Comparison of ENCODE assay signal across 27 cellular contexts in the genomic region with DNA sequence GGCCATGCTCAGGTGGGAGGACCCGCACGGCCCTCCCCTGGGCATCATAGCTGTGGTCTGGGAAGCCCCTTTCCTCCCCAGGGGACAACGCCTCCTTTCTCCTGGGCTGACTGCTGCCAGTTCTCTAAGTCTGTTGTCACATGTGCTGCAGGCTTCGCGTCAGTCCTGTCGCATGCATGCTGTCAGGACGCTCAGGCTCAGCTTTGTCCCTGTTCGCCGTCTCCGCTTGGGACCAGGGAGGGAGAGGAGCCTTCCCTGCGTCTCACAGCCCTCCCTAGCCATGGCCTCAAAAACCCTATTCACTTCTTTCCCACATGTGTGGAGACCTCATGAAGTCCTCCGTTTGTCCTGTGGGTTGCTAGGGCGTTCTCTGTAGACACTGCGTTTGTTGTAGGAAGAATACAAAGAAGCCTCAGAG. TPM values are rescaled to one million over a fixed set of nuclear protein-coding genes. Genes with fewer than 3 reads are reported as not detected.
DNase-seq lines count a peak whose midpoint lies in the region; ATAC-seq and TF ChIP-seq lines count a peak whose summit lies in the region.
"Had no signal": no experiment of that assay in that cellular context is flagged by ENCODE, and none has a peak within 500 bp of the region (broad histone marks: within the 10 kb centered on the region; RNA-seq: fewer than 3 reads in every experiment).

No MANE protein-coding gene starts in this region.

- H4K20me1 ChIP-seq in BLaER1 = peaks cover 100% of the 10 kb centered on the region
- peaks cover 3% of the 10 kb centered on the region; the same call in 1 of the 2 replicates for H4K20me1 ChIP-seq in GM23338 (replicated peaks; ENCODE audit: insufficient read depth)
- peaks cover 49% of the 10 kb centered on the region for H4K20me1 ChIP-seq in osteoblast (ENCODE audit: insufficient read depth, low read length)

- H3K4me1 ChIP-seq in BLaER1 (peaks cover 99% of the 10 kb centered on the region), GM23338 (ENCODE audit: insufficient read depth) (peaks cover 44% of the 10 kb centered on the region), osteoblast (ENCODE audit: insufficient read depth, low read length) (no peaks in the 10 kb centered on the region), lower lobe of right lung (peaks cover 51% of the 10 kb centered on the region)

- CTCF ChIA-PET in activated CD8-positive, alpha-beta T cell treated with anti-CD3 and anti-CD28 coated beads for 36 hours (lab: Charles Lee) = no interaction called here

- H3K27me3 ChIP-seq in BLaER1 (no peaks in the 10 kb centered on the region), GM23338 (ENCODE audit: insufficient read depth) (no peaks in the 10 kb centered on the region), osteoblast (ENCODE audit: insufficient read depth, low read length) (no peaks in the 10 kb centered on the region), lower lobe of right lung (ENCODE audit: low read depth) (no peaks in the 10 kb centered on the region)
- H3K27me3 ChIP-seq: ascending aorta, SJCRH30 had no signal

- peak overlapping the region; percentile 47; the same call in 1 of the 2 replicates for H3K9ac ChIP-seq in BLaER1

- DNase-seq in GM23338 (ENCODE audit: low spot score) (no peak), medulla oblongata (ENCODE audit: extremely low spot score) (peak; percentile 73), osteoblast (ENCODE audit: insufficient read length, low spot score, missing footprints) (no peak), lower lobe of right lung (no peak), Kasumi-1 (lab: John Stamatoyannopoulos, UW) (no peak)
- DNase-seq in activated CD8-positive, alpha-beta T cell treated with anti-CD3 and anti-CD28 coated beads for 36 hours = no peak
- DNase-seq: activated CD4-positive, alpha-beta T cell treated with anti-CD3 and anti-CD28 coated beads, Interleukin-2, amount 10 ng/mL, durations not matched to agents 24 days and 14 days; activated CD8-positive, alpha-beta memory T cell treated with anti-CD3 and anti-CD28 coated beads, Interleukin-2, amount 10 ng/mL, durations not matched to agents 7 days and 5 days; activated naive CD8-positive, alpha-beta T cell treated with anti-CD3 and anti-CD28 coated beads for 36 hours; central memory CD4-positive, alpha-beta T cell; kidney glomerular epithelial cell; mesenchymal stem cell; NCI-H1436 treated with DMSO at 0.1 percent for 48 hours; NCI-H2171; NCI-H524 treated with DMSO at 0.1 percent for 48 hours; SJCRH30; stimulated activated CD4-positive, alpha-beta T cell treated with anti-CD3 and anti-CD28 coated beads, Interleukin-2, amount 100 ng/mL, for 48 hours; T-cell had no signal

- no peaks in the 10 kb centered on the region for H3K9me3 Mint-ChIP-seq in GM23338
- no peaks in the 10 kb centered on the region for H3K9me3 Mint-ChIP-seq in activated T-helper 17 cell treated with anti-CD3 and anti-CD28 coated beads, Interleukin-2, amount 50 U/mL, for 72 hours
- H3K9me3 Mint-ChIP-seq in activated CD8-positive, alpha-beta T cell treated with anti-CD3 and anti-CD28 coated beads for 36 hours = no peaks in the 10 kb centered on the region
- H3K9me3 Mint-ChIP-seq: activated CD4-positive, alpha-beta T cell treated with anti-CD3 and anti-CD28 coated beads, Interleukin-2, amount 10 ng/mL, durations not matched to agents 24 days and 14 days; activated naive CD8-positive, alpha-beta T cell treated with anti-CD3 and anti-CD28 coated beads for 36 hours; stimulated activated effector memory CD8-positive, alpha-beta T cell treated with anti-CD3 and anti-CD28 coated beads, Interleukin-12 subunit alpha, Interleukin-12 subunit beta, amount 100 ng/mL, for 72 hours; T-cell had no signal

- H3K4me3 ChIP-seq in BLaER1 = no peak overlapping the region
- no peak overlapping the region for H3K4me3 ChIP-seq in GM23338
- no peak overlapping the region for H3K4me3 ChIP-seq in osteoblast (ENCODE audit: insufficient read depth, low read length)
- H3K4me3 ChIP-seq in lower lobe of right lung = no peak overlapping the region
- H3K4me3 ChIP-seq: ascending aorta, SJCRH30 had no signal

- H3K27ac Mint-ChIP-seq in GM23338 = no peak overlapping the region; the same call in 1 of the 2 replicates
- H3K27ac Mint-ChIP-seq in activated T-helper 17 cell treated with anti-CD3 and anti-CD28 coated beads, Interleukin-2, amount 50 U/mL, for 72 hours = peak overlapping the region; percentile 97
- no peak overlapping the region for H3K27ac Mint-ChIP-seq in activated CD8-positive, alpha-beta T cell treated with anti-CD3 and anti-CD28 coated beads for 36 hours
- H3K27ac Mint-ChIP-seq: activated CD4-positive, alpha-beta T cell treated with anti-CD3 and anti-CD28 coated beads, Interleukin-2, amount 10 ng/mL, durations not matched to agents 24 days and 14 days; activated naive CD8-positive, alpha-beta T cell treated with anti-CD3 and anti-CD28 coated beads for 36 hours; B cell; T-cell had no signal

- H3F3A ChIP-seq in GM23338 (replicated peaks; ENCODE audit: low read depth) = peaks cover 2% of the 10 kb centered on the region; the same call in 1 of the 2 replicates

- TF ChIP-seq CTCF in GM23338 (conservative IDR thresholded peaks at IDR 0.05; ENCODE audit: low read depth in 2 of 2) = peak; percentile 11 to 47; a peak in 2 of 4 replicates
- TF ChIP-seq CTCF in activated CD8-positive, alpha-beta T cell treated with anti-CD3 and anti-CD28 coated beads for 36 hours (IDR thresholded peaks at IDR 0.05) = no peak
- TF ChIP-seq CTCF in osteoblast (IDR thresholded peaks at IDR 0.05; ENCODE audit: extremely low read depth, low read depth, low read length) = no peak
- TF ChIP-seq CTCF in lower lobe of right lung (IDR thresholded peaks at IDR 0.05) = no peak

- H3K79me2 ChIP-seq in GM23338 (replicated peaks; ENCODE audit: insufficient read depth) (peaks cover 33% of the 10 kb centered on the region), osteoblast (ENCODE audit: insufficient read depth, low read length) (peaks cover 7% of the 10 kb centered on the region)

- H3K4me2 ChIP-seq in BLaER1 (peak overlapping the region; percentile 89), GM23338 (no peak overlapping the region), osteoblast (ENCODE audit: insufficient read depth, low read length) (no peak overlapping the region)

- intact Hi-C loops in activated CD8-positive, alpha-beta T cell treated with anti-CD3 and anti-CD28 coated beads for 36 hours (cut with micrococcal nuclease) = loop anchor here (5.0 kb wide), 1 partner anchor 38 kb away; no protein-coding TSS in a partner anchor
- intact Hi-C loops in lower lobe of right lung (cut with DNase I) = no loop called here

- H3K27ac ChIP-seq in BLaER1 (peak overlapping the region; percentile 88), GM23338 (ENCODE audit: low read depth) (no peak overlapping the region), osteoblast (ENCODE audit: low read depth, low read length) (no peak overlapping the region), lower lobe of right lung (no peak overlapping the region)
- H3K27ac ChIP-seq: ascending aorta, epithelial cell of prostate, SJCRH30 had no signal

- H3K36me3 Mint-ChIP-seq in GM23338 (ENCODE audit: low read depth) = peaks cover 2% of the 10 kb centered on the region; the same call in 1 of the 3 replicates
- H3K36me3 Mint-ChIP-seq in activated T-helper 17 cell treated with anti-CD3 and anti-CD28 coated beads, Interleukin-2, amount 50 U/mL, for 72 hours (ENCODE audit: low read depth) = peaks cover 27% of the 10 kb centered on the region
- no peaks in the 10 kb centered on the region for H3K36me3 Mint-ChIP-seq in activated CD8-positive, alpha-beta T cell treated with anti-CD3 and anti-CD28 coated beads for 36 hours (ENCODE audit: low read depth)
- H3K36me3 Mint-ChIP-seq: activated CD8-positive, alpha-beta memory T cell treated with anti-CD3 and anti-CD28 coated beads, Interleukin-2, amount 10 ng/mL, durations not matched to agents 7 days and 5 days; activated naive CD8-positive, alpha-beta T cell treated with anti-CD3 and anti-CD28 coated beads for 36 hours; T-cell had no signal

- ATAC-seq in GM23338 = no peak
- no peak for ATAC-seq in activated T-helper 17 cell treated with anti-CD3 and anti-CD28 coated beads, Interleukin-2, amount 50 U/mL, for 72 hours (replicated peaks)
- ATAC-seq in activated CD8-positive, alpha-beta T cell treated with anti-CD3 and anti-CD28 coated beads for 36 hours = no peak
- ATAC-seq in lower lobe of right lung = no peak
- ATAC-seq: activated CD8-positive, alpha-beta memory T cell treated with anti-CD3 and anti-CD28 coated beads, Interleukin-2, amount 10 ng/mL, durations not matched to agents 7 days and 5 days; Panc1; stimulated activated effector memory CD8-positive, alpha-beta T cell treated with anti-CD3 and anti-CD28 coated beads, Interleukin-12 subunit alpha, Interleukin-12 subunit beta, amount 100 ng/mL, for 72 hours; T-cell had no signal

- peaks cover 52% of the 10 kb centered on the region for H3K36me3 ChIP-seq in BLaER1
- H3K36me3 ChIP-seq in GM23338 (ENCODE audit: insufficient read depth) = no peaks in the 10 kb centered on the region
- H3K36me3 ChIP-seq in osteoblast (ENCODE audit: insufficient read depth, low read length) = peaks cover 6% of the 10 kb centered on the region
- peaks cover 8% of the 10 kb centered on the region for H3K36me3 ChIP-seq in lower lobe of right lung
- H3K36me3 ChIP-seq: ascending aorta, SJCRH30 had no signal

- POLR2A ChIA-PET in activated CD8-positive, alpha-beta T cell treated with anti-CD3 and anti-CD28 coated beads for 36 hours (lab: Charles Lee) = no interaction called here

- H2AFZ ChIP-seq in GM23338 = no peak overlapping the region
- no peak overlapping the region for H2AFZ ChIP-seq in osteoblast (ENCODE audit: low read length)

- peaks cover 61% of the 10 kb centered on the region for H3K4me1 Mint-ChIP-seq in GM23338
- H3K4me1 Mint-ChIP-seq in activated T-helper 17 cell treated with anti-CD3 and anti-CD28 coated beads, Interleukin-2, amount 50 U/mL, for 72 hours = peaks cover 41% of the 10 kb centered on the region
- peaks cover 46% of the 10 kb centered on the region for H3K4me1 Mint-ChIP-seq in activated CD8-positive, alpha-beta T cell treated with anti-CD3 and anti-CD28 coated beads for 36 hours (ENCODE audit: low read depth)

- H3K9me2 ChIP-seq in GM23338 (ENCODE audit: insufficient read depth) = no peaks in the 10 kb centered on the region

- H3K9me3 ChIP-seq in BLaER1 = no peaks in the 10 kb centered on the region
- H3K9me3 ChIP-seq in osteoblast (ENCODE audit: low read depth, low read length) = no peaks in the 10 kb centered on the region
- H3K9me3 ChIP-seq in lower lobe of right lung = no peaks in the 10 kb centered on the region
- H3K9me3 ChIP-seq: ascending aorta, SJCRH30 had no signal

- H3K4me3 Mint-ChIP-seq in GM23338 = no peak overlapping the region
- no peak overlapping the region for H3K4me3 Mint-ChIP-seq in activated T-helper 17 cell treated with anti-CD3 and anti-CD28 coated beads, Interleukin-2, amount 50 U/mL, for 72 hours
- no peak overlapping the region for H3K4me3 Mint-ChIP-seq in activated CD8-positive, alpha-beta T cell treated with anti-CD3 and anti-CD28 coated beads for 36 hours
- H3K4me3 Mint-ChIP-seq: activated CD4-positive, alpha-beta T cell treated with anti-CD3 and anti-CD28 coated beads, Interleukin-2, amount 10 ng/mL, durations not matched to agents 24 days and 14 days; activated CD8-positive, alpha-beta memory T cell treated with anti-CD3 and anti-CD28 coated beads, Interleukin-2, amount 10 ng/mL, durations not matched to agents 7 days and 5 days; activated naive CD8-positive, alpha-beta T cell treated with anti-CD3 and anti-CD28 coated beads for 36 hours; B cell; stimulated activated effector memory CD8-positive, alpha-beta T cell treated with anti-CD3 and anti-CD28 coated beads, Interleukin-12 subunit alpha, Interleukin-12 subunit beta, amount 100 ng/mL, for 72 hours; T-cell had no signal

- H3K27me3 Mint-ChIP-seq in GM23338 (ENCODE audit: insufficient read depth, low read depth, poor library complexity) = peaks cover 22% of the 10 kb centered on the region
- no peaks in the 10 kb centered on the region for H3K27me3 Mint-ChIP-seq in activated T-helper 17 cell treated with anti-CD3 and anti-CD28 coated beads, Interleukin-2, amount 50 U/mL, for 72 hours
- H3K27me3 Mint-ChIP-seq in activated CD8-positive, alpha-beta T cell treated with anti-CD3 and anti-CD28 coated beads for 36 hours = no peaks in the 10 kb centered on the region
- H3K27me3 Mint-ChIP-seq: activated CD4-positive, alpha-beta T cell treated with anti-CD3 and anti-CD28 coated beads, Interleukin-2, amount 10 ng/mL, durations not matched to agents 24 days and 14 days; activated CD8-positive, alpha-beta memory T cell treated with anti-CD3 and anti-CD28 coated beads, Interleukin-2, amount 10 ng/mL, durations not matched to agents 7 days and 5 days; activated naive CD8-positive, alpha-beta T cell treated with anti-CD3 and anti-CD28 coated beads for 36 hours; T-cell had no signal

RNA-seq across cellular contexts. Expression of a gene that starts 21.4 kb away (rescaled TPM):
- 7.7 and 10.6 TPM in 2 replicates for total RNA-seq in GM23338 (2014; rRNA removed; shearing (Covaris generic))
- 3.9 and 5.0 TPM in 2 replicates for polyA plus RNA-seq in GM23338 (2016; fragmentation: Nextera tagmentation; extraction: Ambion mirVana)
- under 1 TPM; 0.11 to 0.48 TPM for total RNA-seq in activated T-helper 17 cell treated with anti-CD3 and anti-CD28 coated beads, Interleukin-2, amount 50 U/mL, for 72 hours
- total RNA-seq in activated CD8-positive, alpha-beta T cell treated with anti-CD3 and anti-CD28 coated beads for 36 hours = not detected
- total RNA-seq in osteoblast = 2.7 and 3.6 TPM in 2 replicates
- 13.2 TPM for total RNA-seq in lower lobe of right lung
- total RNA-seq: A673; activated CD8-positive, alpha-beta memory T cell treated with anti-CD3 and anti-CD28 coated beads, Interleukin-2, amount 10 ng/mL, durations not matched to agents 7 days and 5 days; activated naive CD8-positive, alpha-beta T cell treated with anti-CD3 and anti-CD28 coated beads for 36 hours; B cell; Daoy had no signal

RNA-seq across cellular contexts. Expression of a gene that starts 53.1 kb away (rescaled TPM):
- total RNA-seq in GM23338 (2014; rRNA removed; shearing (Covaris generic)) = 12.5 and 13.4 TPM in 2 replicates
- 4.1 and 4.8 TPM in 2 replicates for polyA plus RNA-seq in GM23338 (2016; fragmentation: Nextera tagmentation; extraction: Ambion mirVana)
- 10 to 100 TPM; 16.9 to 19.0 TPM for total RNA-seq in activated T-helper 17 cell treated with anti-CD3 and anti-CD28 coated beads, Interleukin-2, amount 50 U/mL, for 72 hours
- 10 to 100 TPM; 19.8 to 23.9 TPM for total RNA-seq in activated CD8-positive, alpha-beta T cell treated with anti-CD3 and anti-CD28 coated beads for 36 hours
- total RNA-seq in osteoblast (12.7 TPM in 2 replicates), lower lobe of right lung (10.4 TPM)

Comparison
In these comparisons a context has a peak if more than half of its experiments do, and no peak if none do; other contexts are left out.
1. CTCF ChIP-seq: peak in GM23338 (2 of 2); none in activated CD8-positive, alpha-beta T cell treated with anti-CD3 and anti-CD28 coated beads for 36 hours (single experiment), osteoblast (single experiment) and lower lobe of right lung (single experiment).